ENCODE assay signal across 12 cellular contexts in genomic region chr19:52778811-52779210, GRCh38.
A peak's percentile ranks its signal among the peaks of the same experiment; 100 is the strongest.
DNase-seq lines count a peak whose midpoint lies in the region; ATAC-seq and FAIRE-seq lines count a peak whose summit lies in the region.
"Had no signal": no experiment of that assay in that cellular context is flagged by ENCODE, and none has a peak within 500 bp of the region (broad histone marks: within the 10 kb centered on the region; RNA-seq: fewer than 3 reads in every experiment).

No MANE protein-coding gene starts in this region.

- H3K4me1 Mint-ChIP-seq in activated T-cell treated with anti-CD3 and anti-CD28 coated beads, Interleukin-2, amount 50 U/mL, for 24 hours (ENCODE audit: low read depth), result peaks cover 16% of the 10 kb centered on the region
- peaks cover 26% of the 10 kb centered on the region for H3K4me1 Mint-ChIP-seq in stimulated activated naive CD8-positive, alpha-beta T cell treated with anti-CD3 and anti-CD28 coated beads, Interleukin-15, Interleukin-2, amounts not matched to agents 100 ng/mL and 50 ng/mL, for 24 hours (ENCODE audit: low read depth)

- no peak for ATAC-seq in HG02763 (IDR thresholded peaks at IDR 0.05; ENCODE audit: unreplicated experiment)

- peaks cover 28% of the 10 kb centered on the region for H3K9me3 Mint-ChIP-seq in activated T-cell treated with anti-CD3 and anti-CD28 coated beads, Interleukin-2, amount 50 U/mL, for 24 hours
- peaks cover 18% of the 10 kb centered on the region for H3K9me3 Mint-ChIP-seq in stimulated activated naive CD8-positive, alpha-beta T cell treated with anti-CD3 and anti-CD28 coated beads, Interleukin-15, Interleukin-2, amounts not matched to agents 100 ng/mL and 50 ng/mL, for 24 hours

- peaks cover 86% of the 10 kb centered on the region for H3K36me3 Mint-ChIP-seq in activated T-cell treated with anti-CD3 and anti-CD28 coated beads, Interleukin-2, amount 50 U/mL, for 24 hours (ENCODE audit: low read depth)
- peaks cover 70% of the 10 kb centered on the region for H3K36me3 Mint-ChIP-seq in stimulated activated naive CD8-positive, alpha-beta T cell treated with anti-CD3 and anti-CD28 coated beads, Interleukin-15, Interleukin-2, amounts not matched to agents 100 ng/mL and 50 ng/mL, for 24 hours (ENCODE audit: low read depth)

- no peak overlapping the region for H3K27ac Mint-ChIP-seq in activated T-cell treated with anti-CD3 and anti-CD28 coated beads, Interleukin-2, amount 50 U/mL, for 24 hours
- H3K27ac Mint-ChIP-seq in stimulated activated naive CD8-positive, alpha-beta T cell treated with anti-CD3 and anti-CD28 coated beads, Interleukin-15, Interleukin-2, amounts not matched to agents 100 ng/mL and 50 ng/mL, for 24 hours, result peak overlapping the region; percentile 40

- DNase-seq in activated gamma-delta T cell treated with Interleukin-2 at 50 U/mL for 16 hours (peak; percentile 58), activated gamma-delta T cell (lab: John Stamatoyannopoulos, UW) (no peak), GM19239 (ENCODE audit: insufficient read length, low spot score) (no peak), NCI-H226 (no peak)
- peak; percentile 48 for DNase-seq in activated T-cell treated with anti-CD3 and anti-CD28 coated beads, Interleukin-2, amount 50 U/mL, for 24 hours
- peak; percentile 3 for DNase-seq in effector CD4-positive, alpha-beta T cell
- DNase-seq: ACHN, colonic mucosa, KG1, NCI-H2107 had no signal

- FAIRE-seq in GM19239 (lab: Jason Lieb, UNC), result no peak

- H3K27me3 Mint-ChIP-seq in activated T-cell treated with anti-CD3 and anti-CD28 coated beads, Interleukin-2, amount 50 U/mL, for 24 hours, result no peaks in the 10 kb centered on the region
- no peaks in the 10 kb centered on the region for H3K27me3 Mint-ChIP-seq in stimulated activated naive CD8-positive, alpha-beta T cell treated with anti-CD3 and anti-CD28 coated beads, Interleukin-15, Interleukin-2, amounts not matched to agents 100 ng/mL and 50 ng/mL, for 24 hours

- H3K4me3 Mint-ChIP-seq in activated T-cell treated with anti-CD3 and anti-CD28 coated beads, Interleukin-2, amount 50 U/mL, for 24 hours, result no peak overlapping the region
- no peak overlapping the region for H3K4me3 Mint-ChIP-seq in stimulated activated naive CD8-positive, alpha-beta T cell treated with anti-CD3 and anti-CD28 coated beads, Interleukin-15, Interleukin-2, amounts not matched to agents 100 ng/mL and 50 ng/mL, for 24 hours

Comparison
In these comparisons a context has a peak if more than half of its experiments do, and no peak if none do; other contexts are left out.
1. DNase-seq: peak in activated gamma-delta T cell treated with Interleukin-2 at 50 U/mL for 16 hours (single experiment), activated T-cell treated with anti-CD3 and anti-CD28 coated beads, Interleukin-2, amount 50 U/mL, for 24 hours (single experiment) and effector CD4-positive, alpha-beta T cell (single experiment); none in activated gamma-delta T cell (single experiment), GM19239 (single experiment) and NCI-H226 (single experiment).